Comparison of ENCODE assay signal across 8 cellular contexts in the genomic region with DNA sequence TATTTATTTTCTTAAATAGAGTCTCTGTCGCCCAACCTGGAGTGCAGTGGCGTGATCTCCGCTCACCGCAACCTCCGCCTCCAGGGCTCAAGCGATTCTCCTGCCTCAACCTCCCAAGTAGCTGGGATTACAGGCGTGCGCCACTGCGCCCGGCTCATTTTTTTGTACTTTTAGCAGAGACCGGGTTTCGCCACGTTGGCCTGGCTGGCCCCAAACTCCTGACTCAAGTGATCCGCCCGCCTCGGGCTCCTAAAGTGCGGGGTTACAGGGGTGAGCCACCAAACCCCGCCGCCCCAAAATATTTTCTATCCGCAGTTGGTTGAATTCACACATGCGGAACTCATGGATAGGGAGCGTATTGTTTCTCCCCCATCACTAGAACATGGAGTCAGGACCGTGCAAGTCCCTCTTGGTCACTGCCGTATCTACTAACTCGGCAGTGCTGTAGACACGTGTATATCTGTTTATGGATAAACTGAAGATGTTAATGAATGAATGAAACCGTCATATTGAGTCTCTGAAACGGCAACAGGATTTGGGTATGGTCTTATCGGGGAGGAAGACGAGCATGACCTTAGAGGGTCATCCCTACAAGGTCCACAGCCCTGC. TPM values are rescaled to one million over a fixed set of nuclear protein-coding genes. Genes with fewer than 3 reads are reported as not detected.
DNase-seq lines count a peak whose midpoint lies in the region; ATAC-seq lines count a peak whose summit lies in the region.

No MANE protein-coding gene starts in this region.

- no peaks in the 10 kb centered on the region for H3K27me3 Mint-ChIP-seq in activated naive CD4-positive, alpha-beta T cell treated with anti-CD3 and anti-CD28 coated beads for 36 hours (ENCODE audit: low read depth)
- H3K27me3 Mint-ChIP-seq in activated naive CD8-positive, alpha-beta T cell treated with anti-CD3 and anti-CD28 coated beads, Interleukin-2, amount 10 ng/mL, durations not matched to agents 7 days and 5 days = no peaks in the 10 kb centered on the region
- H3K27me3 Mint-ChIP-seq in immature natural killer cell (ENCODE audit: low read depth in 3 of 3) = peaks cover 9 to 18% (median 11%) of the 10 kb centered on the region in 3 donors

- H3K27ac ChIP-seq in temporal lobe (ENCODE audit: low read depth, low read length) = peak overlapping the region; percentile 81

- peak overlapping the region; percentile 96 for H3K27ac Mint-ChIP-seq in activated naive CD4-positive, alpha-beta T cell treated with anti-CD3 and anti-CD28 coated beads for 36 hours
- peak overlapping the region; percentile 94 for H3K27ac Mint-ChIP-seq in activated naive CD8-positive, alpha-beta T cell treated with anti-CD3 and anti-CD28 coated beads, Interleukin-2, amount 10 ng/mL, durations not matched to agents 7 days and 5 days
- H3K27ac Mint-ChIP-seq in immature natural killer cell = peak overlapping the region; percentile 88 to 98 (median 92)

- peaks cover 54% of the 10 kb centered on the region for H3K4me1 Mint-ChIP-seq in activated naive CD4-positive, alpha-beta T cell treated with anti-CD3 and anti-CD28 coated beads for 36 hours (ENCODE audit: low read depth)
- peaks cover 36% of the 10 kb centered on the region for H3K4me1 Mint-ChIP-seq in activated naive CD8-positive, alpha-beta T cell treated with anti-CD3 and anti-CD28 coated beads, Interleukin-2, amount 10 ng/mL, durations not matched to agents 7 days and 5 days
- peaks cover 40 to 74% of the 10 kb centered on the region in 2 donors for H3K4me1 Mint-ChIP-seq in immature natural killer cell

- no peak for ATAC-seq in activated naive CD8-positive, alpha-beta T cell treated with anti-CD3 and anti-CD28 coated beads, Interleukin-2, amount 10 ng/mL, durations not matched to agents 7 days and 5 days (ENCODE audit: low read depth)
- ATAC-seq in GM21390 (IDR thresholded peaks at IDR 0.05; ENCODE audit: unreplicated experiment) = no peak
- ATAC-seq in HG02642 (IDR thresholded peaks at IDR 0.05; ENCODE audit: poor library complexity, unreplicated experiment) = no peak

- CTCF ChIA-PET in activated naive CD4-positive, alpha-beta T cell treated with anti-CD3 and anti-CD28 coated beads for 36 hours (lab: Charles Lee) = interaction anchor here (1.3 kb wide), 1 partner anchor 8 kb away, joined by 3 read pairs; no protein-coding TSS in a partner anchor

- H3K4me3 Mint-ChIP-seq in activated naive CD4-positive, alpha-beta T cell treated with anti-CD3 and anti-CD28 coated beads for 36 hours = peak overlapping the region; percentile 95
- peak overlapping the region; percentile 98 for H3K4me3 Mint-ChIP-seq in activated naive CD8-positive, alpha-beta T cell treated with anti-CD3 and anti-CD28 coated beads, Interleukin-2, amount 10 ng/mL, durations not matched to agents 7 days and 5 days
- peak overlapping the region; percentile 91 to 99 (median 97) for H3K4me3 Mint-ChIP-seq in immature natural killer cell

- peaks cover 8% of the 10 kb centered on the region for H3K36me3 Mint-ChIP-seq in activated naive CD4-positive, alpha-beta T cell treated with anti-CD3 and anti-CD28 coated beads for 36 hours (ENCODE audit: low read depth)
- peaks cover 1% of the 10 kb centered on the region for H3K36me3 Mint-ChIP-seq in activated naive CD8-positive, alpha-beta T cell treated with anti-CD3 and anti-CD28 coated beads, Interleukin-2, amount 10 ng/mL, durations not matched to agents 7 days and 5 days
- H3K36me3 Mint-ChIP-seq in immature natural killer cell = no peaks in the 10 kb centered on the region

- H3K9me3 Mint-ChIP-seq in activated naive CD4-positive, alpha-beta T cell treated with anti-CD3 and anti-CD28 coated beads for 36 hours = no peaks in the 10 kb centered on the region
- H3K9me3 Mint-ChIP-seq in activated naive CD8-positive, alpha-beta T cell treated with anti-CD3 and anti-CD28 coated beads, Interleukin-2, amount 10 ng/mL, durations not matched to agents 7 days and 5 days = no peaks in the 10 kb centered on the region
- no peaks in the 10 kb centered on the region for H3K9me3 Mint-ChIP-seq in immature natural killer cell

- POLR2A ChIA-PET in activated naive CD8-positive, alpha-beta T cell treated with anti-CD3 and anti-CD28 coated beads, Interleukin-2, amount 10 ng/mL, durations not matched to agents 7 days and 5 days (lab: Charles Lee) = interaction anchor here (1.1 to 1.8 kb wide), 2 partner anchors 14 to 124 kb away, joined by 4 to 5 read pairs; no protein-coding TSS in a partner anchor

- no peak for DNase-seq in activated naive CD4-positive, alpha-beta T cell treated with anti-CD3 and anti-CD28 coated beads for 36 hours
- DNase-seq in activated naive CD4-positive, alpha-beta T cell treated with anti-CD3 and anti-CD28 coated beads, Interleukin-2, amount 50 U/mL, for 16 hours = no peak
- no peak for DNase-seq in activated naive CD8-positive, alpha-beta T cell treated with anti-CD3 and anti-CD28 coated beads, Interleukin-2, amount 10 ng/mL, durations not matched to agents 7 days and 5 days
- DNase-seq in immature natural killer cell = no peak
- DNase-seq in COLO668 (lab: John Stamatoyannopoulos, UW; ENCODE audit: unreplicated experiment) = no peak

- intact Hi-C loops in activated naive CD4-positive, alpha-beta T cell treated with anti-CD3 and anti-CD28 coated beads for 36 hours (cut with micrococcal nuclease) = no loop called here

RNA-seq across cellular contexts. Expression of a gene that starts 0.9 kb away (rescaled TPM):
- 1 to 10 TPM; 3.8 to 4.2 TPM for total RNA-seq in activated naive CD4-positive, alpha-beta T cell treated with anti-CD3 and anti-CD28 coated beads for 36 hours
- 1 to 10 TPM; 9.6 to 10.0 TPM for total RNA-seq in activated naive CD8-positive, alpha-beta T cell treated with anti-CD3 and anti-CD28 coated beads, Interleukin-2, amount 10 ng/mL, durations not matched to agents 7 days and 5 days
- 10 to 100 TPM; 17.3 to 27.5 (median 26.8) TPM for polyA plus RNA-seq in immature natural killer cell
- 17.5 TPM for total RNA-seq in temporal lobe

RNA-seq across cellular contexts. Expression of a gene that starts 2.0 kb away (rescaled TPM):
- 1 to 10 TPM; 4.9 to 5.2 TPM for total RNA-seq in activated naive CD4-positive, alpha-beta T cell treated with anti-CD3 and anti-CD28 coated beads for 36 hours
- 1 to 10 TPM; 7.6 to 8.5 TPM for total RNA-seq in activated naive CD8-positive, alpha-beta T cell treated with anti-CD3 and anti-CD28 coated beads, Interleukin-2, amount 10 ng/mL, durations not matched to agents 7 days and 5 days
- 1 to 10 TPM in 1 of 3 donors, under 1 TPM in 2; 0.52 to 1.6 (median 0.75) TPM for polyA plus RNA-seq in immature natural killer cell
- total RNA-seq in temporal lobe = 5.7 TPM
